ENCODE assay signal across 20 cellular contexts in genomic region chr4:130361616-130362015, GRCh38.
DNase-seq lines count a peak whose midpoint lies in the region; FAIRE-seq and TF ChIP-seq lines count a peak whose summit lies in the region.
"Had no signal": no experiment of that assay in that cellular context is flagged by ENCODE, and none has a peak within 500 bp of the region (broad histone marks: within the 10 kb centered on the region; RNA-seq: fewer than 3 reads in every experiment).

No MANE protein-coding gene starts in this region.

- POLR2A ChIA-PET in RWPE1 (lab: Yijun Ruan, JAX; ENCODE audit: low non-redundant PET), result no interaction called here

- H3K36me3 ChIP-seq in DOHH2 (ENCODE audit: control insufficient read depth, low read length) (no peaks in the 10 kb centered on the region), OCI-LY3 (replicated peaks; ENCODE audit: low read depth, low read length) (no peaks in the 10 kb centered on the region)
- H3K36me3 ChIP-seq: HAP-1 had no signal

- H4K20me1 ChIP-seq in DOHH2 (ENCODE audit: control insufficient read depth, insufficient read depth, low read depth, low read length) (no peaks in the 10 kb centered on the region), OCI-LY3 (ENCODE audit: insufficient read depth, low read length) (no peaks in the 10 kb centered on the region)

- DNase-seq in NAMALWA (ENCODE audit: low spot score), result peak; percentile 56
- DNase-seq in germinal center (ENCODE audit: low spot score), result no peak
- DNase-seq in GM12891 (ENCODE audit: insufficient read length, low spot score), result no peak
- DNase-seq in RWPE1 (ENCODE audit: low spot score), result no peak
- DNase-seq in cerebellum (ENCODE audit: low spot score), result no peak
- DNase-seq: C1 segment of cervical spinal cord; Calu3; CD4-positive, alpha-beta memory T cell; COR-L47; DMS53; DMS79 treated with DMSO at 0.1 percent for 48 hours; EL; GDM1; GOT3; HFFc6 had no signal

- H3K4me3 ChIP-seq in DOHH2 (ENCODE audit: low read length) (no peak overlapping the region), OCI-LY3 (ENCODE audit: low read length) (peak overlapping the region; percentile 11; the same call in 1 of the 2 replicates)
- H3K4me3 ChIP-seq: HAP-1 had no signal

- H3K4me2 ChIP-seq in DOHH2 (ENCODE audit: low read length), result peak overlapping the region; percentile 6; the same call in 1 of the 2 replicates
- peak overlapping the region; percentile 54 for H3K4me2 ChIP-seq in OCI-LY3 (ENCODE audit: low read length)

- H3K4me1 ChIP-seq in DOHH2 (ENCODE audit: control insufficient read depth, low read length) (peaks cover 8% of the 10 kb centered on the region), OCI-LY3 (ENCODE audit: low read length) (peaks cover 17% of the 10 kb centered on the region)
- H3K4me1 ChIP-seq: HAP-1 had no signal

- H3K9ac ChIP-seq in OCI-LY3 (ENCODE audit: low read length), result no peak overlapping the region

- TF ChIP-seq CTCF in DOHH2 (IDR thresholded peaks at IDR 0.05; ENCODE audit: low read depth, low read length, poor library complexity, severe bottlenecking), result no peak
- TF ChIP-seq CTCF in OCI-LY3 (IDR thresholded peaks at IDR 0.05; ENCODE audit: low read depth, low read length), result no peak
- no peak for TF ChIP-seq CTCF in RWPE1 (conservative IDR thresholded peaks at IDR 0.05; ENCODE audit: low read depth)

- H3K27ac ChIP-seq in DOHH2 (ENCODE audit: low read depth, low read length), result no peak overlapping the region
- H3K27ac ChIP-seq in OCI-LY3 (ENCODE audit: low read length), result peak overlapping the region; percentile 28; the same call in 1 of the 2 replicates
- H3K27ac ChIP-seq in RWPE1, result no peak overlapping the region

- H3K79me2 ChIP-seq in DOHH2 (ENCODE audit: control insufficient read depth, low read length) (no peaks in the 10 kb centered on the region), OCI-LY3 (ENCODE audit: low read length) (no peaks in the 10 kb centered on the region)

- H3K27me3 ChIP-seq in DOHH2 (ENCODE audit: control insufficient read depth, low read length) (no peaks in the 10 kb centered on the region), OCI-LY3 (ENCODE audit: low read depth, low read length) (no peaks in the 10 kb centered on the region)

- CTCF ChIA-PET in RWPE1 (lab: Yijun Ruan, JAX), result no interaction called here

- no peaks in the 10 kb centered on the region for H3K9me2 ChIP-seq in DOHH2 (replicated peaks; ENCODE audit: control insufficient read depth, low read length)

- FAIRE-seq in GM12891 (lab: Jason Lieb, UNC), result no peak
- FAIRE-seq: GM12892, H54 had no signal

- H3K9me3 ChIP-seq in DOHH2 (ENCODE audit: control insufficient read depth, insufficient read depth, low read length), result no peaks in the 10 kb centered on the region
- no peaks in the 10 kb centered on the region for H3K9me3 ChIP-seq in OCI-LY3 (ENCODE audit: insufficient read depth, low read length)
- H3K9me3 ChIP-seq: HAP-1 had no signal

- no peaks in the 10 kb centered on the region for H3F3A ChIP-seq in DOHH2 (ENCODE audit: control insufficient read depth, insufficient read depth)

- no peak for TF ChIP-seq POLR2A in GM12891 (IDR thresholded peaks at IDR 0.05; ENCODE audit: low read depth, low read length)

- peak overlapping the region; percentile 56 for H2AFZ ChIP-seq in OCI-LY3 (ENCODE audit: low read depth, low read length)

TF ChIP-seq in GM12891, 5 proteins besides CTCF, POLR2A, EP300 and RAD21:
- no peak for TF ChIP-seq PAX5 (IDR thresholded peaks at IDR 0.05; ENCODE audit: insufficient read depth, low read length, severe bottlenecking)
- no peak for TF ChIP-seq SPI1 (IDR thresholded peaks at IDR 0.05; ENCODE audit: low read depth, low read length)
- no peak for TF ChIP-seq POLR2AphosphoS5 (IDR thresholded peaks at IDR 0.05; ENCODE audit: low read depth, low read length)
- no peak for TF ChIP-seq POU2F2 (IDR thresholded peaks at IDR 0.05; ENCODE audit: low read depth, low read length)
- no peak for TF ChIP-seq TAF1 (IDR thresholded peaks at IDR 0.05; ENCODE audit: low read depth, low read length)
